In the genomic region with DNA sequence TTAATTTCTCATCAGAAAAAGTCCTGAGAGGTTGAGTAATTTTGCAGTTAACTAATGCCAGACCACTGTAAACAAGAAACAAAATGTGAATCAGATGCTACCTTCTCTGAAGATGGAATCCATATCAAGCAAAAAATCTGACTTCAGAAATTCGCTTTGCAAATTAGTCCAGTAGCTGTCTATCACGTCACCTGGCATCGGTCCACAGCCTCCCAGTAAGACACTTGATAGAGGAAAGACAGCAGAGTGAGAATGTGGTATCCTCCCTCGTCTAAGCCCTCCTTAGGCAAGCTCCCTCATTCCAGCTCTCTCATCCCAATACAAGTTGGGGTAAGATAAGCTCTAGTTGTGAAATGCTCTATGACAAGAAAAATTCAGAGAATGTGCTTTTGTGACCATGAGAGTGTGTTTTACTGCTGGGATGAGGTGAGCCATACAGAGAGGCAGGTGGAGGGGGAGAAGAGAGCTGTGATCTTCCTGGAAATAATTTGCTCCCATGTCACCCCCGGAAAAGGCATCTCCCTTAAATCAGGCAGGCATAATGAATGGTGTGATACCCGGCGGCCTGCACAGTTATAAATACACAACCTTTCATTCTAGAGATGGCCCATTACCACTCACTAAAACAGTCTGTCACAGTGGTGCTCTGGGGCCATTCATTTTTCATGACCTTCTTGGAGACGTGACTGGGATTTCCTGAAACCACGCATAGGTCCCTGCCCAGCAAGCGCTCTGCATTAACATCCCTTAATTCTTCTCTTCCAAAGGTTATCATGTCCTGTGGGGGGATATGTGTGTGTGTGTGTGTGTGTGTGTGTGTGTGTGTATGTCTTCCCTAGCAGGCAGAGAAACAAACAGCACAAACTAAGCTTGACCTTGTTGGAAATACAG, we compare ENCODE assay signal across 12 cellular contexts.
DNase-seq lines count a peak whose midpoint lies in the region; ATAC-seq and TF ChIP-seq lines count a peak whose summit lies in the region.
"Had no signal": no experiment of that assay in that cellular context is flagged by ENCODE, and none has a peak within 500 bp of the region (broad histone marks: within the 10 kb centered on the region; RNA-seq: fewer than 3 reads in every experiment).

No MANE protein-coding gene starts in this region.

- H3K27me3 ChIP-seq in Caco-2 (replicated peaks; ENCODE audit: control insufficient read depth, insufficient read depth, low read length) (no peaks in the 10 kb centered on the region), neuronal stem cell (ENCODE audit: control insufficient read depth in 3 of 3, insufficient read depth in 3 of 3, low read depth in 1 of 3, low read length in 3 of 3) (no peaks in the 10 kb centered on the region)
- H3K27me3 ChIP-seq: upper lobe of left lung had no signal

- intact Hi-C loops in Caco-2 (cut with micrococcal nuclease; ENCODE audit: unreplicated experiment), result loop anchor here (2.0 kb wide), 1 partner anchor 59 kb away; no protein-coding TSS in a partner anchor

- peaks cover 15% of the 10 kb centered on the region for H3K4me1 ChIP-seq in Caco-2
- H3K4me1 ChIP-seq in neuronal stem cell (ENCODE audit: control insufficient read depth in 2 of 2, insufficient read depth in 1 of 2, low read depth in 1 of 2, low read length in 2 of 2), result peaks cover 5 to 13% of the 10 kb centered on the region in 2 donors

- H3K27me3 Mint-ChIP-seq in Caco-2 (ENCODE audit: insufficient read depth, unreplicated experiment), result no peaks in the 10 kb centered on the region

- no peak overlapping the region for H2BK15ac ChIP-seq in neuronal stem cell (ENCODE audit: low read length)

- no peak overlapping the region for H3K27ac ChIP-seq in neuronal stem cell (replicated peaks; ENCODE audit: low read length)
- H3K27ac ChIP-seq: upper lobe of left lung had no signal

- TF ChIP-seq CTCF in Caco-2 (IDR thresholded peaks at IDR 0.05; ENCODE audit: insufficient read depth in 1 of 2, low read depth in 1 of 2, low read length in 1 of 2, severe bottlenecking in 1 of 2, unreplicated experiment in 1 of 2) (no peak), epithelial cell of proximal tubule (conservative IDR thresholded peaks at IDR 0.05; ENCODE audit: low read depth, low read length) (no peak)

- H2BK120ac ChIP-seq in neuronal stem cell (ENCODE audit: low read depth, low read length), result no peak overlapping the region

- H4K91ac ChIP-seq in neuronal stem cell (ENCODE audit: low read depth, low read length, poor library complexity), result no peak overlapping the region

- H3K14ac ChIP-seq in neuronal stem cell (ENCODE audit: low read length), result no peak overlapping the region

- H3K4me3 ChIP-seq in Caco-2 (ENCODE audit: low read depth, low read length) (no peak overlapping the region), epithelial cell of proximal tubule (ENCODE audit: low read depth, low read length) (no peak overlapping the region), neuronal stem cell (ENCODE audit: low read length in 2 of 2) (no peak overlapping the region)
- H3K4me3 ChIP-seq: upper lobe of left lung had no signal

- no peak overlapping the region for H2BK12ac ChIP-seq in neuronal stem cell (ENCODE audit: low read length)

- peak overlapping the region; percentile 21 for H2AFZ ChIP-seq in neuronal stem cell (ENCODE audit: low read length)

- H3K4me1 Mint-ChIP-seq in Caco-2 (ENCODE audit: low read depth, unreplicated experiment), result peaks cover 19% of the 10 kb centered on the region

- no peak overlapping the region for H3K18ac ChIP-seq in neuronal stem cell (ENCODE audit: low read length)

- ATAC-seq in GM19452 (IDR thresholded peaks at IDR 0.05; ENCODE audit: unreplicated experiment) (no peak), HG02763 (IDR thresholded peaks at IDR 0.05; ENCODE audit: unreplicated experiment) (no peak), HG02798 (IDR thresholded peaks at IDR 0.05; ENCODE audit: poor library complexity, unreplicated experiment) (no peak)

- H3K9me3 ChIP-seq in Caco-2 (no peaks in the 10 kb centered on the region), neuronal stem cell (replicated peaks in 1 of 2; ENCODE audit: control insufficient read depth in 2 of 2, insufficient read depth in 1 of 2, low read depth in 1 of 2, low read length in 2 of 2) (no peaks in the 10 kb centered on the region)
- H3K9me3 ChIP-seq: upper lobe of left lung had no signal

- H3K9ac ChIP-seq in neuronal stem cell (ENCODE audit: low read depth, low read length, poor library complexity), result no peak overlapping the region

- no peak overlapping the region for H3K4me3 Mint-ChIP-seq in Caco-2 (ENCODE audit: unreplicated experiment)

- peak overlapping the region; percentile 81 for H3K27ac Mint-ChIP-seq in Caco-2 (ENCODE audit: unreplicated experiment)

- BruUV-seq in Caco-2 (replicated peaks; lab: Mats Ljungman, UMichigan), result no TSS peak

- H3K4me2 ChIP-seq in neuronal stem cell (ENCODE audit: insufficient read depth, low read length, poor library complexity, severe bottlenecking), result no peak overlapping the region

- H3K36me3 ChIP-seq in Caco-2 (ENCODE audit: control insufficient read depth, insufficient read depth, low read length), result no peaks in the 10 kb centered on the region
- H3K36me3 ChIP-seq in neuronal stem cell (replicated peaks in 1 of 2; ENCODE audit: control insufficient read depth in 2 of 2, insufficient read depth in 2 of 2, low read length in 2 of 2), result no peaks in the 10 kb centered on the region
- H3K36me3 ChIP-seq: upper lobe of left lung had no signal

- no peaks in the 10 kb centered on the region for H3K79me1 ChIP-seq in neuronal stem cell (ENCODE audit: low read depth, low read length)

- no peaks in the 10 kb centered on the region for H3K36me3 Mint-ChIP-seq in Caco-2 (ENCODE audit: insufficient read depth, unreplicated experiment)

- no peak overlapping the region for H3K23ac ChIP-seq in neuronal stem cell (ENCODE audit: low read depth, low read length, poor library complexity)

- no peak overlapping the region for H2BK5ac ChIP-seq in neuronal stem cell (ENCODE audit: low read length)

- POLR2A ChIA-PET in Caco-2 (lab: Charles Lee), result no interaction called here

- peaks cover 8% of the 10 kb centered on the region for H3K9me3 Mint-ChIP-seq in Caco-2 (ENCODE audit: unreplicated experiment)

- no peak overlapping the region for H4K8ac ChIP-seq in neuronal stem cell (ENCODE audit: low read depth, low read length)

- no peak overlapping the region for H2AK5ac ChIP-seq in neuronal stem cell (ENCODE audit: low read depth, low read length)

- H3K4ac ChIP-seq in neuronal stem cell (ENCODE audit: low read length), result no peak overlapping the region

- CTCF ChIA-PET in Caco-2 (lab: Charles Lee), result no interaction called here

- WGBS in neuronal stem cell (ENCODE audit: extremely low coverage in 2 of 2, insufficient read length in 2 of 2, insufficient replicate concordance in 1 of 2), 2 donors, result no CpG with 5 or more reads among the region's 10 CpGs

- DNase-seq in Caco-2, result peak; percentile 36 to 41
- peak; percentile 54 for DNase-seq in NCI-H2227 treated with DMSO at 0.1 percent for 48 hours (lab: John Stamatoyannopoulos, UW)
- peak; percentile 44 for DNase-seq in epithelial cell of proximal tubule (ENCODE audit: low read depth)
- no peak for DNase-seq in neuronal stem cell (ENCODE audit: low spot score)
- no peak for DNase-seq in effector CD4-positive, alpha-beta T cell
- DNase-seq: activated CD8-positive, alpha-beta memory T cell treated with anti-CD3 and anti-CD28 coated beads, Interleukin-2, amount 50 U/mL, for 48 hours; GDM1; stimulated activated CD4-positive, alpha-beta T cell treated with anti-CD3 and anti-CD28 coated beads, Interleukin-2, amount 100 ng/mL, for 48 hours; upper lobe of left lung had no signal

Comparison
In these comparisons a context has a peak if more than half of its experiments do, and no peak if none do; other contexts are left out.
1. DNase-seq: peak in Caco-2 (2 of 2), NCI-H2227 treated with DMSO at 0.1 percent for 48 hours (single experiment) and epithelial cell of proximal tubule (single experiment); none in neuronal stem cell (single experiment) and effector CD4-positive, alpha-beta T cell (single experiment).